ENCODE assay signal across 1 cellular context in genomic region chr21:19321688-19322087, GRCh38.
TF ChIP-seq lines count a peak whose summit lies in the region.

No MANE protein-coding gene starts in this region.

TF ChIP-seq in GM23338, 12 proteins besides CTCF, POLR2A, EP300 and RAD21 (continued from another document):
- TF ChIP-seq STAT1 (IDR thresholded peaks at IDR 0.05; ENCODE audit: unreplicated experiment) (no peak), CREB1 (CRISPR knock-in tag; IDR thresholded peaks at IDR 0.05; ENCODE audit: low read depth) (no peak), REST (IDR thresholded peaks at IDR 0.05; ENCODE audit: unreplicated experiment) (no peak), NANOG (IDR thresholded peaks at IDR 0.05; ENCODE audit: borderline replicate concordance) (no peak), ZNF462 (CRISPR knock-in tag; IDR thresholded peaks at IDR 0.05) (no peak)
